ENCODE assay signal across 9 cellular contexts in genomic region chr10:117830832-117831231, GRCh38.
A peak's percentile ranks its signal among the peaks of the same experiment; 100 is the strongest.
DNase-seq lines count a peak whose midpoint lies in the region; ATAC-seq and TF ChIP-seq lines count a peak whose summit lies in the region.
"Had no signal": no experiment of that assay in that cellular context is flagged by ENCODE, and none has a peak within 500 bp of the region (broad histone marks: within the 10 kb centered on the region; RNA-seq: fewer than 3 reads in every experiment).

No MANE protein-coding gene starts in this region.

- H3K27ac ChIP-seq in CD4-positive, alpha-beta memory T cell (ENCODE audit: low read depth, low read length) = no peak overlapping the region

- peak overlapping the region in 1 of 2 donors; percentile 33 for H3K4me3 ChIP-seq in CD4-positive, alpha-beta memory T cell (ENCODE audit: low read length in 2 of 2)
- no peak overlapping the region for H3K4me3 ChIP-seq in H7 (ENCODE audit: insufficient read depth, low read depth, low read length)

- ATAC-seq in activated B cell treated with CpG ODN at 0.5 μM for 24 hours (ENCODE audit: low read depth) = no peak
- ATAC-seq in GM21515 (IDR thresholded peaks at IDR 0.05; ENCODE audit: unreplicated experiment) = no peak
- no peak for ATAC-seq in HG03378 (IDR thresholded peaks at IDR 0.05; ENCODE audit: unreplicated experiment)
- ATAC-seq in GM19035 (IDR thresholded peaks at IDR 0.05; ENCODE audit: unreplicated experiment) = no peak

- H3K9me3 ChIP-seq in CD4-positive, alpha-beta memory T cell (ENCODE audit: control insufficient read depth in 1 of 2, low read length in 2 of 2) = no peaks in the 10 kb centered on the region

- H3K27ac Mint-ChIP-seq in CD4-positive, alpha-beta memory T cell = peak overlapping the region; percentile 66 to 96 (median 87)
- H3K27ac Mint-ChIP-seq in activated B cell treated with CpG ODN at 0.5 μM for 24 hours = no peak overlapping the region

- H3K27me3 ChIP-seq in CD4-positive, alpha-beta memory T cell (ENCODE audit: insufficient read depth, low read length) = no peaks in the 10 kb centered on the region
- H3K27me3 ChIP-seq in H7 (ENCODE audit: control insufficient read depth, insufficient read depth, low read length) = no peaks in the 10 kb centered on the region; the same call in 1 of the 2 replicates

- CTCF ChIA-PET in CD4-positive, alpha-beta memory T cell (lab: Charles Lee; ENCODE audit: partially characterized antibody) = no interaction called here
- CTCF ChIA-PET in activated B cell treated with CpG ODN at 0.5 μM for 24 hours (lab: Charles Lee) = no interaction called here

- peak overlapping the region; percentile 62 to 87 (median 82) for H3K4me3 Mint-ChIP-seq in CD4-positive, alpha-beta memory T cell
- H3K4me3 Mint-ChIP-seq in activated B cell treated with CpG ODN at 0.5 μM for 24 hours = peak overlapping the region; percentile 52

- intact Hi-C loops in CD4-positive, alpha-beta memory T cell (cut with micrococcal nuclease) = no loop called here
- intact Hi-C loops in activated B cell treated with CpG ODN at 0.5 μM for 24 hours (cut with micrococcal nuclease) = no loop called here

- peaks cover 16% of the 10 kb centered on the region for H3K4me1 ChIP-seq in CD4-positive, alpha-beta memory T cell (ENCODE audit: insufficient read depth, low read length)

- peaks cover 7 to 25% (median 20%) of the 10 kb centered on the region in 4 donors for H3K4me1 Mint-ChIP-seq in CD4-positive, alpha-beta memory T cell
- H3K4me1 Mint-ChIP-seq in activated B cell treated with CpG ODN at 0.5 μM for 24 hours = peaks cover 8% of the 10 kb centered on the region

- no peaks in the 10 kb centered on the region for H3K36me3 ChIP-seq in CD4-positive, alpha-beta memory T cell (ENCODE audit: insufficient read depth, low read length)
- H3K36me3 ChIP-seq in H7 (replicated peaks; ENCODE audit: control insufficient read depth, insufficient read depth, low read length) = no peaks in the 10 kb centered on the region

- POLR2A ChIA-PET in CD4-positive, alpha-beta memory T cell (lab: Charles Lee; ENCODE audit: partially characterized antibody) = no interaction called here
- POLR2A ChIA-PET in activated B cell treated with CpG ODN at 0.5 μM for 24 hours (lab: Charles Lee) = no interaction called here

- no peak for TF ChIP-seq CTCF in activated B cell treated with CpG ODN at 0.5 μM for 24 hours (IDR thresholded peaks at IDR 0.05)

- H3K9me3 Mint-ChIP-seq in CD4-positive, alpha-beta memory T cell = peaks cover 0 to 3% (median 0%) of the 10 kb centered on the region in 8 donors
- H3K9me3 Mint-ChIP-seq in activated B cell treated with CpG ODN at 0.5 μM for 24 hours = no peaks in the 10 kb centered on the region

- no peaks in the 10 kb centered on the region for H3K27me3 Mint-ChIP-seq in CD4-positive, alpha-beta memory T cell
- H3K27me3 Mint-ChIP-seq in activated B cell treated with CpG ODN at 0.5 μM for 24 hours = peaks cover 11% of the 10 kb centered on the region

- DNase-seq in CD4-positive, alpha-beta memory T cell = peak; percentile 19 to 52 (median 43)
- DNase-seq in H7 = peak; percentile 27
- DNase-seq in activated B cell treated with CpG ODN at 0.5 μM for 24 hours = no peak
- DNase-seq in left kidney (ENCODE audit: low read depth, low spot score) = peak; percentile 21
- DNase-seq in NCI-H1048 (lab: John Stamatoyannopoulos, UW) = no peak
- DNase-seq: activated gamma-delta T cell treated with Interleukin-2 at 50 U/mL for 16 hours had no signal

- H3K36me3 Mint-ChIP-seq in CD4-positive, alpha-beta memory T cell = no peaks in the 10 kb centered on the region
- no peaks in the 10 kb centered on the region for H3K36me3 Mint-ChIP-seq in activated B cell treated with CpG ODN at 0.5 μM for 24 hours (ENCODE audit: low read depth)

Comparison
In these comparisons a context has a peak if more than half of its experiments do, and no peak if none do; other contexts are left out.
1. DNase-seq: peak in CD4-positive, alpha-beta memory T cell (5 of 5), H7 (single experiment) and left kidney (single experiment); none in activated B cell treated with CpG ODN at 0.5 μM for 24 hours (single experiment) and NCI-H1048 (single experiment).